12 cellular contexts compared by ENCODE assay signal in genomic region chr11:130426223-130427048, GRCh38. TPM values are rescaled to one million over a fixed set of nuclear protein-coding genes. Genes with fewer than 3 reads are reported as not detected.
DNase-seq lines count a peak whose midpoint lies in the region; ATAC-seq and TF ChIP-seq lines count a peak whose summit lies in the region.
"Had no signal": no experiment of that assay in that cellular context is flagged by ENCODE, and none has a peak within 500 bp of the region (broad histone marks: within the 10 kb centered on the region; RNA-seq: fewer than 3 reads in every experiment).

No MANE protein-coding gene starts in this region.

- intact Hi-C loops in dorsolateral prefrontal cortex (cut with DNase I) (loop anchor here (1.0 to 10.0 kb wide), 6 partner anchors 35 to 502 kb away; partner anchors contain the start of gene ZBTB44 (in 1 of the 2)), thyroid gland (cut with DNase I) (loop anchor here (10.0 kb wide), 1 partner anchor 212 kb away; no protein-coding TSS in a partner anchor)

- WGBS in thyroid gland, 2 donors = 50 to 60% methylated on average over 9 to 10 of the region's 10 CpGs

- H3K9me3 ChIP-seq in muscle layer of colon (ENCODE audit: low read length) (no peaks in the 10 kb centered on the region), thyroid gland (no peaks in the 10 kb centered on the region)

- H3K27me3 ChIP-seq in dorsolateral prefrontal cortex = peaks cover 0 to 14% (median 0%) of the 10 kb centered on the region in 45 donors
- H3K27me3 ChIP-seq in muscle layer of colon (ENCODE audit: control insufficient read depth in 1 of 2, insufficient read depth in 2 of 2, low read length in 2 of 2) = peaks cover 0 to 7% of the 10 kb centered on the region in 2 donors
- H3K27me3 ChIP-seq in thyroid gland = no peaks in the 10 kb centered on the region

- H3K36me3 ChIP-seq in muscle layer of colon (ENCODE audit: insufficient read depth, low read length) = no peaks in the 10 kb centered on the region
- no peaks in the 10 kb centered on the region for H3K36me3 ChIP-seq in thyroid gland

- no peak for TF ChIP-seq POLR2A in thyroid gland (IDR thresholded peaks at IDR 0.05)

- peak overlapping the region; percentile 61 for H3K9ac ChIP-seq in muscle layer of colon (ENCODE audit: low read length)

- H3K4me1 ChIP-seq in muscle layer of colon (ENCODE audit: insufficient read depth, low read length) (peaks cover 19% of the 10 kb centered on the region), thyroid gland (peaks cover 9 to 21% of the 10 kb centered on the region in 2 donors)

- TF ChIP-seq CTCF in dorsolateral prefrontal cortex (IDR thresholded peaks at IDR 0.05 in 54 of 56, conservative IDR thresholded peaks at IDR 0.05 in 2 of 56; ENCODE audit: low read depth in 1 of 56, partially characterized antibody in 56 of 56) (no peak), thyroid gland (IDR thresholded peaks at IDR 0.05) (no peak)

- no peak for ATAC-seq in GM18502 (IDR thresholded peaks at IDR 0.05; ENCODE audit: poor library complexity, unreplicated experiment)
- ATAC-seq: left colon, sciatic nerve had no signal

- H3K27ac ChIP-seq in dorsolateral prefrontal cortex = peak overlapping the region in 57 of 59 donors; percentile 4 to 91 (median 76)
- H3K27ac ChIP-seq in muscle layer of colon (ENCODE audit: low read depth, low read length) = peak overlapping the region; percentile 82
- H3K27ac ChIP-seq in thyroid gland = no peak overlapping the region

- peak; percentile 15 to 36 for DNase-seq in NCI-H2081 (lab: John Stamatoyannopoulos, UW)
- no peak for DNase-seq in NCI-H2081 treated with DMSO at 0.1 percent for 48 hours (lab: John Stamatoyannopoulos, UW)
- peak in 7 of 10 donors; percentile 57 to 74 (median 70) for DNase-seq in dorsolateral prefrontal cortex
- DNase-seq in thyroid gland = peak; percentile 64 to 71
- DNase-seq in islet precursor cell = no peak
- DNase-seq in activated CD8-positive, alpha-beta memory T cell treated with anti-CD3 and anti-CD28 coated beads, Interleukin-2, amount 50 U/mL, for 48 hours = no peak
- DNase-seq: ACHN, left colon had no signal

- H3K4me3 ChIP-seq in dorsolateral prefrontal cortex = peak overlapping the region; percentile 46 to 82 (median 66)
- peak overlapping the region; percentile 79 to 81 for H3K4me3 ChIP-seq in muscle layer of colon (ENCODE audit: low read depth in 1 of 2, low read length in 2 of 2)
- no peak overlapping the region for H3K4me3 ChIP-seq in thyroid gland (replicated peaks in 1 of 3)

RNA-seq across cellular contexts. Expression of gene ADAMTS8, which starts 2.0 kb away (rescaled TPM):
- total RNA-seq in dorsolateral prefrontal cortex (10 to 100 TPM in 98 of 120 experiments, 1 to 10 TPM in 22; 6.8 to 26.1 (median 12.6) TPM), thyroid gland (under 1 TPM in 2 of 4 donors, not detected in 2; 0.38 to 0.56 TPM)
- total RNA-seq: bronchial epithelial cell had no signal

RNA-seq across cellular contexts. Expression of gene ADAMTS15, which starts 22.0 kb away (rescaled TPM):
- 1 to 10 TPM in 27 of 120 experiments, under 1 TPM in 93; 0.21 to 2.5 (median 0.65) TPM for total RNA-seq in dorsolateral prefrontal cortex
- total RNA-seq in thyroid gland = 10 to 100 TPM; 11.2 to 29.2 (median 23.5) TPM

Comparison
In these comparisons a context has a peak if more than half of its experiments do, and no peak if none do; other contexts are left out.
1. DNase-seq: peak in NCI-H2081 (2 of 2), dorsolateral prefrontal cortex (7 of 10) and thyroid gland (2 of 2); none in NCI-H2081 treated with DMSO at 0.1 percent for 48 hours (single experiment), islet precursor cell (single experiment) and activated CD8-positive, alpha-beta memory T cell treated with anti-CD3 and anti-CD28 coated beads, Interleukin-2, amount 50 U/mL, for 48 hours (single experiment).
2. H3K27ac ChIP-seq: peak in dorsolateral prefrontal cortex (57 of 59) and muscle layer of colon (single experiment); none in thyroid gland (0 of 3).
3. H3K4me3 ChIP-seq: peak in dorsolateral prefrontal cortex (59 of 59) and muscle layer of colon (2 of 2); none in thyroid gland (0 of 3).
4. RNA of gene ADAMTS8, which starts 2.0 kb away (total RNA-seq): 6.8 to 26.1 TPM in dorsolateral prefrontal cortex; 0.38 to 0.56 TPM in thyroid gland; every median in the first group is over 4 times any median in the second.